18 cellular contexts compared by ENCODE assay signal in the genomic region with DNA sequence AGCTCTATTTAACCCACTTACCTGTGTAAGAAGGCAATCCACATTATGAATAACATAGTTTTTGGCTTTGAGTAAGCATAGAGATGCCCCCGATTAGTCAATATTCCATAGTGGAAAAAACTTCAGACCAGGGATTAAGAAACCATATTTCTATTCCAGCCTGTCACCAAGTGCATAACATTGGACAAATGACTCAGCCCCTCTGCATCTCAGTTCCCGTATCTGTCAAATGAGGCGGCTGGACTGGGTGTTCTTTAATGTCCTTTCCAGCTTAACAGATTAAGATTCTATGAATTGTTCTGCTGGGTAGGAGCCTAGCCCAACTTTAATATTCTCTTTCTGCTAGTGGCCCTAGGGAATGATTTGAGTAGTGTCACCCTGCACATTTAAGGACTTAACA. TPM values are rescaled to one million over a fixed set of nuclear protein-coding genes. Genes with fewer than 3 reads are reported as not detected.
DNase-seq lines count a peak whose midpoint lies in the region; ATAC-seq and TF ChIP-seq lines count a peak whose summit lies in the region.
"Had no signal": no experiment of that assay in that cellular context is flagged by ENCODE, and none has a peak within 500 bp of the region (broad histone marks: within the 10 kb centered on the region; RNA-seq: fewer than 3 reads in every experiment).

No MANE protein-coding gene starts in this region.

- H3K27ac ChIP-seq in GM23248 (no peak overlapping the region), smooth muscle cell (ENCODE audit: low read depth) (no peak overlapping the region)

- no peaks in the 10 kb centered on the region for H3F3A ChIP-seq in GM23248 (ENCODE audit: insufficient read depth)
- H3F3A ChIP-seq in smooth muscle cell (ENCODE audit: low read depth): no peaks in the 10 kb centered on the region

- DNase-seq in GM23248 (peak; percentile 29), MV-4-11 (lab: John Stamatoyannopoulos, UW) (peak; percentile 69), fibroblast of mammary gland (ENCODE audit: low read depth) (peak; percentile 14), smooth muscle cell (lab: John Stamatoyannopoulos, UW; ENCODE audit: unreplicated experiment) (no peak), globus pallidus (ENCODE audit: low spot score) (no peak), GM13976 (ENCODE audit: low spot score) (no peak)
- DNase-seq: C1 segment of cervical spinal cord; DMS153; Karpas-422; NCI-H1048; NCI-H146; NCI-H2081 treated with DMSO at 0.1 percent for 48 hours; NCI-H524 treated with DMSO at 0.1 percent for 48 hours; NK-92 treated with Interleukin-12 subunit alpha and Interleukin-12 subunit beta, amount 100 ng/mL, for 24 hours; PC-3 had no signal

- no peaks in the 10 kb centered on the region for H4K20me1 ChIP-seq in GM23248 (ENCODE audit: insufficient read depth)
- no peaks in the 10 kb centered on the region for H4K20me1 ChIP-seq in smooth muscle cell (ENCODE audit: low read depth)

- in situ Hi-C loops in GM23248 (cut with MboI) (no loop called here), GM13976 (cut with MboI; ENCODE audit: low sequenced_read_pairs, unreplicated experiment) (no loop called here)

- H3K36me3 ChIP-seq in GM23248 (ENCODE audit: low read depth): no peaks in the 10 kb centered on the region
- no peaks in the 10 kb centered on the region for H3K36me3 ChIP-seq in smooth muscle cell (ENCODE audit: low read depth)
- H3K36me3 ChIP-seq: HAP-1 had no signal

- no peak overlapping the region for H2AFZ ChIP-seq in GM23248
- no peak overlapping the region for H2AFZ ChIP-seq in smooth muscle cell (ENCODE audit: low read depth)

- H3K4me2 ChIP-seq in GM23248 (ENCODE audit: unreplicated experiment) (no peak overlapping the region), smooth muscle cell (peak overlapping the region; percentile 59)

- H3K79me2 ChIP-seq in GM23248 (ENCODE audit: insufficient read depth): no peaks in the 10 kb centered on the region
- H3K79me2 ChIP-seq in smooth muscle cell (ENCODE audit: low read depth): no peaks in the 10 kb centered on the region

- no peaks in the 10 kb centered on the region for H3K27me3 ChIP-seq in GM23248 (replicated peaks; ENCODE audit: insufficient read depth)
- no peaks in the 10 kb centered on the region for H3K27me3 ChIP-seq in smooth muscle cell (ENCODE audit: low read depth)

- ATAC-seq in GM19351 (IDR thresholded peaks at IDR 0.05; ENCODE audit: unreplicated experiment): no peak
- ATAC-seq: PC-3, Right ventricle myocardium inferior had no signal

- H3K9me2 ChIP-seq in GM23248 (ENCODE audit: insufficient read depth): no peaks in the 10 kb centered on the region

- WGBS in GM23248 (ENCODE audit: low coverage in 1 of 2, low lambda C conversion rate in 2 of 2, missing lambda C conversion rate in 2 of 2), 2 experiments: 30 to 34% methylated on average over 3 of the region's 3 CpGs
- WGBS in smooth muscle cell (ENCODE audit: low lambda C conversion rate): 15% methylated on average over 3 of the region's 3 CpGs

- TF ChIP-seq CTCF in fibroblast of mammary gland (conservative IDR thresholded peaks at IDR 0.05; ENCODE audit: control insufficient read depth, insufficient read depth, low read depth, low read length): no peak
- TF ChIP-seq CTCF in smooth muscle cell (IDR thresholded peaks at IDR 0.05; ENCODE audit: borderline replicate concordance, insufficient read depth, poor library complexity, severe bottlenecking): no peak
- no peak for TF ChIP-seq CTCF in GM13976 (IDR thresholded peaks at IDR 0.05; ENCODE audit: borderline replicate concordance, control extremely low read depth, extremely low read depth, insufficient read depth, missing control alignments)

- no peak overlapping the region for H3K9ac ChIP-seq in GM23248
- no peak overlapping the region for H3K9ac ChIP-seq in smooth muscle cell (ENCODE audit: low read depth)

- H3K4me1 ChIP-seq in GM23248 (ENCODE audit: insufficient read depth): no peaks in the 10 kb centered on the region
- H3K4me1 ChIP-seq in smooth muscle cell (ENCODE audit: low read depth): no peaks in the 10 kb centered on the region

- H3K9me3 ChIP-seq in GM23248 (ENCODE audit: low read depth) (no peaks in the 10 kb centered on the region), smooth muscle cell (replicated peaks; ENCODE audit: low read depth) (no peaks in the 10 kb centered on the region)
- H3K9me3 ChIP-seq: HAP-1 had no signal

- H3K4me3 ChIP-seq in GM23248 (no peak overlapping the region), fibroblast of mammary gland (ENCODE audit: control insufficient read depth, low read depth, low read length) (no peak overlapping the region), smooth muscle cell (no peak overlapping the region)
- H3K4me3 ChIP-seq: HAP-1 had no signal

RNA-seq across cellular contexts. Expression of a gene that starts 11.8 kb away (rescaled TPM):
- 0.13 and 0.65 TPM in 2 replicates for total RNA-seq in GM23248 (2014; rRNA removed; shearing (Covaris generic))
- polyA plus RNA-seq in GM23248 (2016; fragmentation: Nextera tagmentation; extraction: Ambion mirVana) (1.6 and 1.9 TPM in 2 replicates), smooth muscle cell (0.66 TPM in 1 of 2 replicates, not detected in the other)
- not detected in 2 replicates for total RNA-seq in smooth muscle cell

RNA-seq across cellular contexts. Expression of a gene that starts 48.3 kb away (rescaled TPM):
- 14.5 and 19.9 TPM in 2 replicates for total RNA-seq in GM23248 (2014; rRNA removed; shearing (Covaris generic))
- polyA plus RNA-seq in GM23248 (2016; fragmentation: Nextera tagmentation; extraction: Ambion mirVana): 19.3 and 19.9 TPM in 2 replicates
- 10.1 and 11.3 TPM in 2 replicates for total RNA-seq in smooth muscle cell
- 4.7 and 7.7 TPM in 2 replicates for polyA plus RNA-seq in smooth muscle cell

Comparison
In these comparisons a context has a peak if more than half of its experiments do, and no peak if none do; other contexts are left out.
1. DNase-seq: peak in GM23248 (single experiment), MV-4-11 (single experiment) and fibroblast of mammary gland (single experiment); none in smooth muscle cell (single experiment), globus pallidus (single experiment) and GM13976 (single experiment).